In the genomic region with DNA sequence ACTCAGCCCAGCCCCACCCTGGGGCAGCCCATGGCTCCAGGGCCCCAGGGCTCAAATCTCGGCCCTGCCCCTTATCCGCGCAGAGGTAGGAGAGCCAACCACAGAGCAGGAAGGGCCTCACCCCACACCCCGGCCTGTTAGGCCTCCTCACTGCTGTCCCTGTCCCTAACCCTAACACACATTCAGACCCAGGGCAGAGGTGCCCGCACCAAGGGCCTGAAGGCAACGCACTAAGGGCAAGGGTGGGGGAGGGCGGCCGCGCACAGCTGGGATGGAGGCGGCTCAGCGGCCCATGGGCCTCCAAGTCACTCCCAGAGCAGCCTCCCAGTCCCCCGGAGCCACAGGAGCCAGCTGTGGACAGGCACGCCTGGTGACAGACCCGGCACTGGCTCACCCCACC, we compare ENCODE assay signal across 25 cellular contexts. TPM values are rescaled to one million over a fixed set of nuclear protein-coding genes. Genes with fewer than 3 reads are reported as not detected.
DNase-seq lines count a peak whose midpoint lies in the region; ATAC-seq, FAIRE-seq and TF ChIP-seq lines count a peak whose summit lies in the region.
"Had no signal": no experiment of that assay in that cellular context is flagged by ENCODE, and none has a peak within 500 bp of the region (broad histone marks: within the 10 kb centered on the region; RNA-seq: fewer than 3 reads in every experiment).

No MANE protein-coding gene starts in this region.

- no peak overlapping the region for H3K4me3 Mint-ChIP-seq in activated naive CD8-positive, alpha-beta T cell treated with anti-CD3 and anti-CD28 coated beads, Interleukin-2, amount 50 U/mL, for 24 hours
- no peak overlapping the region for H3K4me3 Mint-ChIP-seq in activated naive CD8-positive, alpha-beta T cell treated with anti-CD3 and anti-CD28 coated beads for 36 hours
- H3K4me3 Mint-ChIP-seq in activated CD8-positive, alpha-beta memory T cell treated with anti-CD3 and anti-CD28 coated beads, Interleukin-2, amount 10 ng/mL, durations not matched to agents 7 days and 5 days, result no peak overlapping the region
- H3K4me3 Mint-ChIP-seq: CD8-positive, alpha-beta T cell had no signal

- H3K23me2 ChIP-seq in H1 (ENCODE audit: low read depth, low read length), result no peaks in the 10 kb centered on the region

- H2BK12ac ChIP-seq in H1 (ENCODE audit: low read depth, low read length), result no peak overlapping the region

- H4K5ac ChIP-seq in H1 (ENCODE audit: insufficient read length, low read depth, low read length), result no peak overlapping the region

- CTCF ChIA-PET in H1 (lab: Charles Lee; ENCODE audit: partially characterized antibody), result no interaction called here
- CTCF ChIA-PET in activated CD8-positive, alpha-beta memory T cell treated with anti-CD3 and anti-CD28 coated beads, Interleukin-2, amount 10 ng/mL, durations not matched to agents 7 days and 5 days (lab: Charles Lee), result no interaction called here

- no peak overlapping the region for H2BK20ac ChIP-seq in H1 (ENCODE audit: low read length)

- TF ChIP-seq CTCF in H1 (IDR thresholded peaks at IDR 0.05; ENCODE audit: control extremely low read depth in 1 of 3, insufficient read depth in 1 of 3, low read depth in 1 of 3, low read length in 3 of 3), result no peak
- TF ChIP-seq CTCF in brain microvascular endothelial cell (IDR thresholded peaks at IDR 0.05; ENCODE audit: low read depth, low read length, missing control alignments), result no peak

- no peak overlapping the region for H2BK120ac ChIP-seq in H1 (replicated peaks; ENCODE audit: low read depth, low read length)

- H2BK15ac ChIP-seq in H1 (ENCODE audit: low read length), result no peak overlapping the region

- H3K4me3 ChIP-seq in H1 (ENCODE audit: extremely low read depth in 1 of 4, insufficient read depth in 2 of 4, low read depth in 3 of 4, low read length in 4 of 4) (no peak overlapping the region), brain microvascular endothelial cell (ENCODE audit: low read depth, low read length) (no peak overlapping the region)
- H3K4me3 ChIP-seq: BLaER1 treated with 17β-estradiol and CSF1 and Interleukin-3, amounts not matched to agents 10 nM and 100 nM had no signal

- in situ Hi-C loops in brain microvascular endothelial cell (cut with HindIII; ENCODE audit: low pct_ligation_motif_present, low sequenced_read_pairs), result no loop called here

- peaks cover 2% of the 10 kb centered on the region for H3K36me3 Mint-ChIP-seq in activated naive CD8-positive, alpha-beta T cell treated with anti-CD3 and anti-CD28 coated beads, Interleukin-2, amount 50 U/mL, for 24 hours (ENCODE audit: low read depth)
- peaks cover 2% of the 10 kb centered on the region for H3K36me3 Mint-ChIP-seq in activated naive CD8-positive, alpha-beta T cell treated with anti-CD3 and anti-CD28 coated beads for 36 hours
- H3K36me3 Mint-ChIP-seq in activated CD8-positive, alpha-beta memory T cell treated with anti-CD3 and anti-CD28 coated beads, Interleukin-2, amount 10 ng/mL, durations not matched to agents 7 days and 5 days, result peaks cover 2% of the 10 kb centered on the region

- no peaks in the 10 kb centered on the region for H3K9me3 Mint-ChIP-seq in activated naive CD8-positive, alpha-beta T cell treated with anti-CD3 and anti-CD28 coated beads, Interleukin-2, amount 50 U/mL, for 24 hours
- H3K9me3 Mint-ChIP-seq in activated naive CD8-positive, alpha-beta T cell treated with anti-CD3 and anti-CD28 coated beads for 36 hours, result no peaks in the 10 kb centered on the region
- H3K9me3 Mint-ChIP-seq in activated CD8-positive, alpha-beta memory T cell treated with anti-CD3 and anti-CD28 coated beads, Interleukin-2, amount 10 ng/mL, durations not matched to agents 7 days and 5 days (ENCODE audit: low read depth), result no peaks in the 10 kb centered on the region
- H3K9me3 Mint-ChIP-seq: CD8-positive, alpha-beta T cell had no signal

- 89% methylated on average over 14 of the region's 14 CpGs; no CpG with 5 or more reads in 1 of the 2 experiments for WGBS in H1 (ENCODE audit: extremely low coverage in 1 of 2, insufficient coverage in 1 of 2, insufficient read length in 1 of 2, insufficient replicate concordance in 2 of 2, low coverage in 1 of 2, low lambda C conversion rate in 2 of 2, missing lambda C conversion rate in 1 of 2), 2 experiments

- no peak overlapping the region for H3K14ac ChIP-seq in H1 (ENCODE audit: insufficient read length)

- H3K27ac ChIP-seq in H1 (ENCODE audit: low read depth, low read length), result no peak overlapping the region
- H3K27ac ChIP-seq in brain microvascular endothelial cell, result no peak overlapping the region
- H3K27ac ChIP-seq: BLaER1 treated with 17β-estradiol and CSF1 and Interleukin-3, amounts not matched to agents 10 nM and 100 nM; HL-60; KMS-11 had no signal

- no peaks in the 10 kb centered on the region for H3K27me3 Mint-ChIP-seq in activated naive CD8-positive, alpha-beta T cell treated with anti-CD3 and anti-CD28 coated beads, Interleukin-2, amount 50 U/mL, for 24 hours
- H3K27me3 Mint-ChIP-seq in activated naive CD8-positive, alpha-beta T cell treated with anti-CD3 and anti-CD28 coated beads for 36 hours, result no peaks in the 10 kb centered on the region
- no peaks in the 10 kb centered on the region for H3K27me3 Mint-ChIP-seq in activated CD8-positive, alpha-beta memory T cell treated with anti-CD3 and anti-CD28 coated beads, Interleukin-2, amount 10 ng/mL, durations not matched to agents 7 days and 5 days

- no peak overlapping the region for H3K4ac ChIP-seq in H1 (replicated peaks; ENCODE audit: insufficient read length, low read depth, low read length)

- no peaks in the 10 kb centered on the region for H3K79me1 ChIP-seq in H1 (ENCODE audit: low read depth, low read length)

- no peak overlapping the region for H3K56ac ChIP-seq in H1 (replicated peaks; ENCODE audit: insufficient read length, low read depth, low read length)

- peak overlapping the region; percentile 57; the same call in 1 of the 2 replicates for H4K8ac ChIP-seq in H1 (ENCODE audit: extremely low read depth, insufficient read depth, low read length)

- POLR2A ChIA-PET in H1 (lab: Charles Lee; ENCODE audit: partially characterized antibody), result interaction anchor here (0.7 to 1.5 kb wide), 3 partner anchors 12 to 31 kb away, joined by 3 to 7 read pairs (median 5); no protein-coding TSS in a partner anchor

- H3K79me2 ChIP-seq in H1 (ENCODE audit: control insufficient read depth in 1 of 2, insufficient read depth in 2 of 2, low read length in 2 of 2), result no peaks in the 10 kb centered on the region

- H3K4me1 Mint-ChIP-seq in activated naive CD8-positive, alpha-beta T cell treated with anti-CD3 and anti-CD28 coated beads, Interleukin-2, amount 50 U/mL, for 24 hours, result no peaks in the 10 kb centered on the region
- no peaks in the 10 kb centered on the region for H3K4me1 Mint-ChIP-seq in activated naive CD8-positive, alpha-beta T cell treated with anti-CD3 and anti-CD28 coated beads for 36 hours
- peaks cover 2% of the 10 kb centered on the region for H3K4me1 Mint-ChIP-seq in activated CD8-positive, alpha-beta memory T cell treated with anti-CD3 and anti-CD28 coated beads, Interleukin-2, amount 10 ng/mL, durations not matched to agents 7 days and 5 days

- TF ChIP-seq POLR2A in H1 (IDR thresholded peaks at IDR 0.05; ENCODE audit: control extremely low read depth in 1 of 2, low read depth in 2 of 2, low read length in 2 of 2), result no peak

- H3K9me3 ChIP-seq in H1 (ENCODE audit: insufficient read depth in 2 of 2, low read depth in 1 of 2, low read length in 1 of 2), result no peaks in the 10 kb centered on the region
- H3K9me3 ChIP-seq: BLaER1 treated with 17β-estradiol and CSF1 and Interleukin-3, amounts not matched to agents 10 nM and 100 nM had no signal

- no peak overlapping the region for H4K91ac ChIP-seq in H1 (replicated peaks; ENCODE audit: insufficient read length, low read length)

- H3K18ac ChIP-seq in H1 (ENCODE audit: extremely low read depth, low read length), result no peak overlapping the region

- no peaks in the 10 kb centered on the region; a peak in 2 of 7 replicates for H3K4me1 ChIP-seq in H1 (replicated peaks in 1 of 4; ENCODE audit: control insufficient read depth in 3 of 4, insufficient read depth in 4 of 4, low read length in 3 of 4)

- no peak overlapping the region for H3K9ac ChIP-seq in H1 (replicated peaks in 1 of 4; ENCODE audit: extremely low read depth in 1 of 4, low read depth in 3 of 4, low read length in 3 of 4)
- H3K9ac ChIP-seq: KMS-11 had no signal

- H3K23ac ChIP-seq in H1 (ENCODE audit: insufficient read length), result no peak overlapping the region

- no peak overlapping the region for H3K27ac Mint-ChIP-seq in activated naive CD8-positive, alpha-beta T cell treated with anti-CD3 and anti-CD28 coated beads, Interleukin-2, amount 50 U/mL, for 24 hours
- no peak overlapping the region for H3K27ac Mint-ChIP-seq in activated naive CD8-positive, alpha-beta T cell treated with anti-CD3 and anti-CD28 coated beads for 36 hours
- no peak overlapping the region for H3K27ac Mint-ChIP-seq in activated CD8-positive, alpha-beta memory T cell treated with anti-CD3 and anti-CD28 coated beads, Interleukin-2, amount 10 ng/mL, durations not matched to agents 7 days and 5 days
- H3K27ac Mint-ChIP-seq: CD8-positive, alpha-beta T cell had no signal

- peaks cover 0 to 4% of the 10 kb centered on the region in 2 experiments for H4K20me1 ChIP-seq in H1 (replicated peaks in 1 of 2; ENCODE audit: control insufficient read depth in 1 of 2, insufficient read depth in 2 of 2, low read length in 2 of 2)

- FAIRE-seq in H1 (lab: Jason Lieb, UNC), result no peak
- FAIRE-seq: G401.6, GM18507 had no signal

- DNase-seq in activated naive CD8-positive, alpha-beta T cell treated with anti-CD3 and anti-CD28 coated beads, Interleukin-2, amount 50 U/mL, for 24 hours, result no peak
- no peak for DNase-seq in activated naive CD8-positive, alpha-beta T cell treated with anti-CD3 and anti-CD28 coated beads for 36 hours
- DNase-seq in MV-4-11 (lab: John Stamatoyannopoulos, UW), result peak; percentile 2
- no peak for DNase-seq in H1 (ENCODE audit: low read depth in 1 of 2, low spot score in 2 of 2)
- DNase-seq in activated CD8-positive, alpha-beta memory T cell treated with anti-CD3 and anti-CD28 coated beads, Interleukin-2, amount 10 ng/mL, durations not matched to agents 7 days and 5 days, result no peak
- no peak for DNase-seq in brain microvascular endothelial cell
- DNase-seq: 8988T; Calu3; CD8-positive, alpha-beta T cell; DMS153; GOT3; NCI-H1105 treated with DMSO at 0.1 percent for 48 hours; NCI-H1694; NCI-H2081; NCI-H2171; NCI-H345; NCI-H524 treated with DMSO at 0.1 percent for 48 hours; NCI-H82; Right ventricle myocardium superior had no signal

- no peak overlapping the region for H3K4me2 ChIP-seq in H1 (ENCODE audit: insufficient read depth in 1 of 2, low read depth in 2 of 2, low read length in 2 of 2)
- H3K4me2 ChIP-seq: BLaER1 treated with 17β-estradiol and CSF1 and Interleukin-3, amounts not matched to agents 10 nM and 100 nM; KMS-11 had no signal

- ATAC-seq in activated naive CD8-positive, alpha-beta T cell treated with anti-CD3 and anti-CD28 coated beads, Interleukin-2, amount 50 U/mL, for 24 hours, result peak; percentile 5
- no peak for ATAC-seq in HG03039 (IDR thresholded peaks at IDR 0.05; ENCODE audit: unreplicated experiment)
- ATAC-seq in activated CD8-positive, alpha-beta memory T cell treated with anti-CD3 and anti-CD28 coated beads, Interleukin-2, amount 10 ng/mL, durations not matched to agents 7 days and 5 days, result no peak
- ATAC-seq: CD8-positive, alpha-beta T cell had no signal

- H3K36me3 ChIP-seq in H1 (ENCODE audit: control insufficient read depth in 2 of 4, insufficient read depth in 4 of 4, low read length in 3 of 4), result peaks cover 10 to 44% (median 14%) of the 10 kb centered on the region in 4 experiments
- H3K36me3 ChIP-seq in brain microvascular endothelial cell (replicated peaks), result peaks cover 29% of the 10 kb centered on the region

- H3K27me3 ChIP-seq in H1 (replicated peaks in 1 of 4; ENCODE audit: control insufficient read depth in 3 of 4, extremely low read depth in 1 of 4, insufficient read depth in 3 of 4, low read length in 3 of 4), result no peaks in the 10 kb centered on the region
- no peaks in the 10 kb centered on the region for H3K27me3 ChIP-seq in brain microvascular endothelial cell (replicated peaks)
- H3K27me3 ChIP-seq: BLaER1 treated with 17β-estradiol and CSF1 and Interleukin-3, amounts not matched to agents 10 nM and 100 nM had no signal

- peak overlapping the region; percentile 44; the same call in 1 of the 2 replicates for H2BK5ac ChIP-seq in H1 (ENCODE audit: low read depth, low read length)

- TF ChIP-seq EP300 in H1 (IDR thresholded peaks at IDR 0.05; ENCODE audit: borderline replicate concordance in 1 of 2, low read depth in 2 of 2, low read length in 2 of 2), result no peak

- TF ChIP-seq RAD21 in H1 (IDR thresholded peaks at IDR 0.05 in 1 of 2, conservative IDR thresholded peaks at IDR 0.05 in 1 of 2; ENCODE audit: low read depth in 2 of 2, low read length in 2 of 2), result no peak

- no peak overlapping the region for H2AFZ ChIP-seq in H1 (ENCODE audit: low read length)

- no peak overlapping the region for H2AK5ac ChIP-seq in H1 (ENCODE audit: low read depth, low read length)

RNA-seq across cellular contexts. Expression of a gene that starts 9.6 kb away (rescaled TPM):
- 1 to 10 TPM; 2.1 to 2.3 TPM for total RNA-seq in activated naive CD8-positive, alpha-beta T cell treated with anti-CD3 and anti-CD28 coated beads for 36 hours
- total RNA-seq in H1 (2021; fragmentation: NEBNext Ultra II Directional; extraction: Animal tissue kit (Norgen Biotek cat#: 25700)), result 7.7 and 8.5 TPM in 2 replicates
- 5.3 and 7.4 TPM in 2 replicates for polyA plus RNA-seq in H1 (2011; rRNA removed)
- polyA plus RNA-seq in H1 (2011; cell fraction: cytosol; rRNA removed), result 7.2 TPM
- 64.5 TPM for polyA plus RNA-seq in H1 (2011; cell fraction: nucleus; rRNA removed)
- 4.7 to 12.0 TPM (median 11.0 TPM) in 4 replicates for polyA plus RNA-seq in H1 (2012, experiment 1 of 2)
- 4.4 TPM for polyA plus RNA-seq in H1 (2012, experiment 2 of 2)
- 8.1 TPM for polyA plus RNA-seq in H1 (2013, experiment 1 of 2)
- polyA plus RNA-seq in H1 (2013, experiment 2 of 2), result 6.8 TPM
- polyA minus RNA-seq in H1 (2011; rRNA and poly(A)+ RNA removed), result 8.8 and 9.6 TPM in 2 replicates
- polyA minus RNA-seq in H1 (2011; cell fraction: cytosol; rRNA and poly(A)+ RNA removed), result 5.7 TPM
- 14.6 TPM for polyA minus RNA-seq in H1 (2011; cell fraction: nucleus; rRNA and poly(A)+ RNA removed)
- 1 to 10 TPM; 2.1 to 2.2 TPM for total RNA-seq in activated CD8-positive, alpha-beta memory T cell treated with anti-CD3 and anti-CD28 coated beads, Interleukin-2, amount 10 ng/mL, durations not matched to agents 7 days and 5 days

RNA-seq across cellular contexts. Expression of a gene that starts 35.3 kb away (rescaled TPM):
- 10 to 100 TPM; 88.9 to 94.1 TPM for total RNA-seq in activated naive CD8-positive, alpha-beta T cell treated with anti-CD3 and anti-CD28 coated beads for 36 hours
- total RNA-seq in H1 (2021; fragmentation: NEBNext Ultra II Directional; extraction: Animal tissue kit (Norgen Biotek cat#: 25700)), result 104 and 116 TPM in 2 replicates
- polyA plus RNA-seq in H1 (2011; rRNA removed), result 76.9 and 115 TPM in 2 replicates
- 49.6 TPM for polyA plus RNA-seq in H1 (2011; cell fraction: cytosol; rRNA removed)
- 250 TPM for polyA plus RNA-seq in H1 (2011; cell fraction: nucleus; rRNA removed)
- 41.9 to 92.6 TPM (median 87.4 TPM) in 4 replicates for polyA plus RNA-seq in H1 (2012, experiment 1 of 2)
- polyA plus RNA-seq in H1 (2012, experiment 2 of 2), result 126 TPM
- polyA plus RNA-seq in H1 (2013, experiment 1 of 2), result 56.2 TPM
- polyA plus RNA-seq in H1 (2013, experiment 2 of 2), result 50.8 TPM
- 37.2 and 46.1 TPM in 2 replicates for polyA minus RNA-seq in H1 (2011; rRNA and poly(A)+ RNA removed)
- 61.9 TPM for polyA minus RNA-seq in H1 (2011; cell fraction: cytosol; rRNA and poly(A)+ RNA removed)
- 96.2 TPM for polyA minus RNA-seq in H1 (2011; cell fraction: nucleus; rRNA and poly(A)+ RNA removed)
- 100 to 1,000 TPM in 1 of 2 experiments, 10 to 100 TPM in 1; 97.5 to 102 TPM for total RNA-seq in activated CD8-positive, alpha-beta memory T cell treated with anti-CD3 and anti-CD28 coated beads, Interleukin-2, amount 10 ng/mL, durations not matched to agents 7 days and 5 days
